Comparison of ENCODE assay signal across 9 cellular contexts in the genomic region with DNA sequence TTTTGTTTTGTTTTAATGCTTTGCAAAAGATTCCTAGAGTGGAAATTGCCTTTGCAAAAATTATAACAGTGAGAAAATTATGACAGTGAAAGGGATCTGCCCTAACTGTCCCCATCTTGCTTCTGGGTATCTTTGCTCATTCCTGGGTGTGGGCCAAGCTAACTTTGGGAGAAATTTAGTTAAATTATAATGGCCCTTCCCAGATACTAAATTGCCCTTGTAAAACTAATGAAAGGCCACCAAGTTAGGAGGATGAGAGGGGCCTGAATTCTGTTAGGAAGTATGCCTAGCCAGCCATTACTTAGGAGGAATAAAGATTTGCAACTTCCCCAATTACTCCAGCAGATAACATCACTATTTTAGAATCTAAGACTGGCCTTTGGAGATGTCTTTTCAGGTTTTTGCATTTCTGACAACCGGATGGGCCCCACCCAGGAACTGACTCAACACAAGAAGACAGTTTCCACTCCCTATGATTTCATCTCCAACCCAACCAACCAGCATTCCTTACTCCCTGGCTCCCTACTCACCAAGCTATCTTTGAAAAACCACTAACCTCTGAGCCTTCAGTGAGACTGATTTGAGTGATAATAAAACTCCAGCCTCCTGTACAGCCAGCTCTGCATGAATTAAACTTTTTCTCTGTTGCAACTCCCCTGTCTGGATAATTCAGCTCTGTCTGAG. TPM values are rescaled to one million over a fixed set of nuclear protein-coding genes. Genes with fewer than 3 reads are reported as not detected.
A peak's percentile ranks its signal among the peaks of the same experiment; 100 is the strongest.
DNase-seq lines count a peak whose midpoint lies in the region; ATAC-seq and TF ChIP-seq lines count a peak whose summit lies in the region.
"Had no signal": no experiment of that assay in that cellular context is flagged by ENCODE, and none has a peak within 500 bp of the region (broad histone marks: within the 10 kb centered on the region; RNA-seq: fewer than 3 reads in every experiment).

No MANE protein-coding gene starts in this region.

- H3K27ac Mint-ChIP-seq in mesothelial cell of epicardium, result no peak overlapping the region

- peaks cover 13% of the 10 kb centered on the region for H3K27me3 Mint-ChIP-seq in mesothelial cell of epicardium (ENCODE audit: low read depth)

- no peaks in the 10 kb centered on the region for H3K9me3 Mint-ChIP-seq in mesothelial cell of epicardium

- peak in 56 of 76 experiments; percentile 5 to 82 (median 42) for DNase-seq in HUDEP-2 (lab: John Stamatoyannopoulos, UW; ENCODE audit: unreplicated experiment in 76 of 76)
- DNase-seq in T-helper 2 cell, result peak in 3 of 5 experiments; percentile 12 to 86 (median 56)
- peak; percentile 71 for DNase-seq in central memory CD4-positive, alpha-beta T cell
- peak; percentile 10 for DNase-seq in stimulated activated CD8-positive, alpha-beta memory T cell treated with anti-CD3 and anti-CD28 coated beads, Interleukin-12 subunit alpha, Interleukin-12 subunit beta, amount 100 ng/mL, for 4 hours (ENCODE audit: low read depth)
- no peak for DNase-seq in mesothelial cell of epicardium (ENCODE audit: low spot score in 2 of 2, unreplicated experiment in 2 of 2)
- no peak for DNase-seq in cerebellum (ENCODE audit: low spot score)

- H3K4me3 Mint-ChIP-seq in mesothelial cell of epicardium, result no peak overlapping the region

- ATAC-seq in GM21526 (IDR thresholded peaks at IDR 0.05; ENCODE audit: low FRiP score, unreplicated experiment) (no peak), GM18517 (IDR thresholded peaks at IDR 0.05; ENCODE audit: unreplicated experiment) (no peak)

- H3K36me3 Mint-ChIP-seq in mesothelial cell of epicardium, result no peaks in the 10 kb centered on the region

- H3K4me1 Mint-ChIP-seq in mesothelial cell of epicardium, result peaks cover 24% of the 10 kb centered on the region

- TF ChIP-seq CTCF in mesothelial cell of epicardium (IDR thresholded peaks at IDR 0.05; ENCODE audit: unreplicated experiment), result no peak

RNA-seq across cellular contexts. Expression of gene IL12B, which starts 7.1 kb away (rescaled TPM):
- total RNA-seq in mesothelial cell of epicardium (not detected in 3 replicates), cerebellum (not detected)
- total RNA-seq: urinary bladder had no signal

Comparison
In these comparisons a context has a peak if more than half of its experiments do, and no peak if none do; other contexts are left out.
1. DNase-seq: peak in HUDEP-2 (56 of 76), T-helper 2 cell (3 of 5), central memory CD4-positive, alpha-beta T cell (single experiment) and stimulated activated CD8-positive, alpha-beta memory T cell treated with anti-CD3 and anti-CD28 coated beads, Interleukin-12 subunit alpha, Interleukin-12 subunit beta, amount 100 ng/mL, for 4 hours (single experiment); none in mesothelial cell of epicardium (0 of 2) and cerebellum (single experiment).